ENCODE assay signal across 26 cellular contexts in the genomic region with DNA sequence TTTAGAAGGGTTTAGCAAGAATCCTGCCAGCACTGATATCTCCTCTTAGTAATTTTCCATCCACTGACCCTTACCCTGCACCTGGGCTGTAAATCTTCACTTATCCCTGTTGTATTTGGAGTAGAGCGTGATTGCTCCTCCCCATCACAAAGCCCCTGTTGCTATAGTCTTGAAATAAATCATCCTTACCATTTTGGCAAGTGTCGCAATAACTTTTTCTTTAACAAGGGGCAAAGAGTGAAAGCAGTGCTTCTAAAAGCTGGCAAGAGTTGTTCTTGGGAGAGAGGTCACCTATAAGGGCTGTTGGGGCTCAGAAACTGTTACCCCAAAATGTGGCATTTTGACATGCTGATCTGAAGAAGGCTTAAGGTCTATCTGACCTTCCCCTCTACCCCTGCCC. TPM values are rescaled to one million over a fixed set of nuclear protein-coding genes. Genes with fewer than 3 reads are reported as not detected.
A peak's percentile ranks its signal among the peaks of the same experiment; 100 is the strongest.
DNase-seq lines count a peak whose midpoint lies in the region; ATAC-seq, FAIRE-seq and TF ChIP-seq lines count a peak whose summit lies in the region.
"Had no signal": no experiment of that assay in that cellular context is flagged by ENCODE, and none has a peak within 500 bp of the region (broad histone marks: within the 10 kb centered on the region; RNA-seq: fewer than 3 reads in every experiment).

No MANE protein-coding gene starts in this region.

- POLR2A ChIA-PET in HEK293 (lab: Yijun Ruan, JAX) (no interaction called here), K562 (lab: Yijun Ruan, JAX) (no interaction called here)

- H3K4me3 ChIP-seq in GM23338 (no peak overlapping the region), HEK293 (ENCODE audit: low read depth, low read length) (no peak overlapping the region), K562 (no peak overlapping the region), hepatocyte (no peak overlapping the region)
- H3K4me3 ChIP-seq: GM12878 had no signal

- no peaks in the 10 kb centered on the region; the same call in 2 of the 3 replicates for H3K36me3 Mint-ChIP-seq in GM23338 (ENCODE audit: low read depth)
- H3K36me3 Mint-ChIP-seq: CD4-positive, CD25-positive, alpha-beta regulatory T cell; CD8-positive, alpha-beta memory T cell had no signal

- CTCF ChIA-PET in HEK293 (lab: Yijun Ruan, JAX) (interaction anchor here (2.0 kb wide), 1 partner anchor 10 kb away, joined by 11 read pairs; no protein-coding TSS in a partner anchor), K562 (lab: Yijun Ruan, JAX; ENCODE audit: low intra/inter-chr PET ratio) (no interaction called here)

- in situ Hi-C loops in K562 (cut with MboI) = no loop called here

- no peak overlapping the region for H3K27ac Mint-ChIP-seq in GM23338
- H3K27ac Mint-ChIP-seq: CD4-positive, CD25-positive, alpha-beta regulatory T cell; CD8-positive, alpha-beta memory T cell had no signal

- H3K4me2 ChIP-seq in GM23338 (no peak overlapping the region), K562 (ENCODE audit: insufficient read depth, low read length) (no peak overlapping the region), hepatocyte (no peak overlapping the region)
- H3K4me2 ChIP-seq: KMS-11 had no signal

- H3K36me3 ChIP-seq in GM23338 (ENCODE audit: insufficient read depth) (no peaks in the 10 kb centered on the region), HEK293 (ENCODE audit: control insufficient read depth in 2 of 2, insufficient read depth in 1 of 2, low read length in 2 of 2) (no peaks in the 10 kb centered on the region), K562 (ENCODE audit: control insufficient read depth, insufficient read depth, low read length) (no peaks in the 10 kb centered on the region), hepatocyte (replicated peaks; ENCODE audit: insufficient read depth, low read depth) (no peaks in the 10 kb centered on the region)
- H3K36me3 ChIP-seq: BE2C had no signal

- no peak overlapping the region for H3K9ac ChIP-seq in K562 (ENCODE audit: insufficient read depth in 1 of 2, low read depth in 2 of 2, low read length in 2 of 2)
- H3K9ac ChIP-seq: KMS-11 had no signal

- no peak overlapping the region for H3K4me3 Mint-ChIP-seq in GM23338
- H3K4me3 Mint-ChIP-seq: CD4-positive, CD25-positive, alpha-beta regulatory T cell; CD8-positive, alpha-beta memory T cell had no signal

- H3F3A ChIP-seq in GM23338 (replicated peaks; ENCODE audit: low read depth) = peaks cover 6% of the 10 kb centered on the region; the same call in 1 of the 2 replicates

- no peak for DNase-seq in GM23338 (ENCODE audit: low spot score)
- DNase-seq in K562 (ENCODE audit: extremely low read depth in 1 of 4, low spot score in 3 of 4) = no peak
- no peak for DNase-seq in hepatocyte (ENCODE audit: low spot score)
- DNase-seq in MV-4-11 (lab: John Stamatoyannopoulos, UW) = no peak
- no peak for DNase-seq in RKO (ENCODE audit: low spot score)
- DNase-seq: ACHN; BE2C; C1 segment of cervical spinal cord; CD4-positive, CD25-positive, alpha-beta regulatory T cell; CD8-positive, alpha-beta memory T cell; COR-L47; DMS 273 treated with DMSO at 0.1 percent for 48 hours; DMS53; DND-41; EL; HCEC 1CT had no signal

- peaks cover 30% of the 10 kb centered on the region for H3K27me3 Mint-ChIP-seq in GM23338 (ENCODE audit: insufficient read depth, low read depth, poor library complexity)

- TF ChIP-seq RAD21 in K562 (CRISPR knock-in tag; conservative IDR thresholded peaks at IDR 0.05 in 1 of 2, IDR thresholded peaks at IDR 0.05 in 1 of 2) = no peak

- no peak overlapping the region for H3K27ac ChIP-seq in GM23338 (ENCODE audit: low read depth)
- H3K27ac ChIP-seq in HEK293 (ENCODE audit: extremely low read depth, low read depth, low read length) = no peak overlapping the region
- H3K27ac ChIP-seq in K562 (ENCODE audit: extremely low read depth, low read depth, low read length) = no peak overlapping the region
- H3K27ac ChIP-seq in hepatocyte = peak overlapping the region; percentile 13
- H3K27ac ChIP-seq: HL-60, KMS-11 had no signal

- H3K79me2 ChIP-seq in GM23338 (replicated peaks; ENCODE audit: insufficient read depth) (no peaks in the 10 kb centered on the region), K562 (ENCODE audit: control insufficient read depth, insufficient read depth, low read length) (no peaks in the 10 kb centered on the region), hepatocyte (no peaks in the 10 kb centered on the region)

- H2AFZ ChIP-seq in GM23338 = peak overlapping the region; percentile 63
- no peak overlapping the region for H2AFZ ChIP-seq in K562 (ENCODE audit: low read depth, low read length)
- H2AFZ ChIP-seq in hepatocyte = no peak overlapping the region

- FAIRE-seq in K562 (lab: Jason Lieb, UNC) = no peak
- FAIRE-seq: A204.1, GM12878, GM19239, H54 had no signal

- 5% methylated on average over 2 of the region's 2 CpGs for WGBS in K562 (ENCODE audit: insufficient coverage, low coverage, missing lambda C conversion rate)
- WGBS in hepatocyte (ENCODE audit: low lambda C conversion rate, missing lambda C conversion rate) = 56% methylated on average over 2 of the region's 2 CpGs

- H4K20me1 ChIP-seq in GM23338 (replicated peaks; ENCODE audit: insufficient read depth) (no peaks in the 10 kb centered on the region), K562 (replicated peaks; ENCODE audit: control insufficient read depth, insufficient read depth, low read length) (no peaks in the 10 kb centered on the region), hepatocyte (ENCODE audit: insufficient read depth, poor library complexity, severe bottlenecking) (no peaks in the 10 kb centered on the region)

- H3K27me3 ChIP-seq in GM23338 (ENCODE audit: insufficient read depth) = peaks cover 30% of the 10 kb centered on the region
- peaks cover 11 to 36% of the 10 kb centered on the region in 2 experiments for H3K27me3 ChIP-seq in K562 (ENCODE audit: control insufficient read depth in 2 of 2, insufficient read depth in 2 of 2, low read length in 2 of 2)
- H3K27me3 ChIP-seq in hepatocyte = peaks cover 27% of the 10 kb centered on the region

- no peak for TF ChIP-seq EP300 in K562 (IDR thresholded peaks at IDR 0.05; ENCODE audit: low read length)

- H3K4me1 Mint-ChIP-seq in GM23338 = peaks cover 27% of the 10 kb centered on the region
- H3K4me1 Mint-ChIP-seq: CD4-positive, CD25-positive, alpha-beta regulatory T cell; CD8-positive, alpha-beta memory T cell had no signal

- ATAC-seq in GM23338 (no peak), K562 (no peak), GM18867 (IDR thresholded peaks at IDR 0.05; ENCODE audit: unreplicated experiment) (no peak)
- ATAC-seq: GM12878 had no signal

- H3K4me1 ChIP-seq in GM23338 (ENCODE audit: insufficient read depth) (peaks cover 29% of the 10 kb centered on the region), HEK293 (ENCODE audit: control insufficient read depth, insufficient read depth, low read length) (no peaks in the 10 kb centered on the region; the same call in 1 of the 2 replicates), K562 (replicated peaks in 1 of 2; ENCODE audit: control insufficient read depth in 2 of 2, insufficient read depth in 2 of 2, low read length in 2 of 2) (peaks cover 0 to 7% of the 10 kb centered on the region in 2 experiments; a peak in 1 of 5 replicates), hepatocyte (ENCODE audit: insufficient read depth) (no peaks in the 10 kb centered on the region)
- H3K4me1 ChIP-seq: BE2C had no signal

- H3K9me1 ChIP-seq in K562 (ENCODE audit: control insufficient read depth, insufficient read depth, low read length) = no peaks in the 10 kb centered on the region

- intact Hi-C loops in K562 (cut with micrococcal nuclease) = no loop called here

- H3K9me2 ChIP-seq in GM23338 (ENCODE audit: insufficient read depth) (no peaks in the 10 kb centered on the region), hepatocyte (replicated peaks; ENCODE audit: insufficient read depth) (no peaks in the 10 kb centered on the region)

- peaks cover under 1% of the 10 kb centered on the region; the same call in 1 of the 3 replicates for H3K9me3 Mint-ChIP-seq in GM23338

- TF ChIP-seq POLR2A in K562 (conservative IDR thresholded peaks at IDR 0.05) = no peak

- TF ChIP-seq CTCF in GM23338 (conservative IDR thresholded peaks at IDR 0.05; ENCODE audit: low read depth in 2 of 2) = no peak
- no peak for TF ChIP-seq CTCF in HEK293 (tag by site-specific recombination; IDR thresholded peaks at IDR 0.05)
- no peak for TF ChIP-seq CTCF in K562 (IDR thresholded peaks at IDR 0.05 in 2 of 3, conservative IDR thresholded peaks at IDR 0.05 in 1 of 3; ENCODE audit: insufficient read depth in 2 of 3, low read depth in 1 of 3, low read length in 3 of 3)
- no peak for TF ChIP-seq CTCF in hepatocyte (IDR thresholded peaks at IDR 0.05; ENCODE audit: poor library complexity)

- no peaks in the 10 kb centered on the region for H3K9me3 ChIP-seq in HEK293 (ENCODE audit: control insufficient read depth, insufficient read depth, low read depth, low read length)
- no peaks in the 10 kb centered on the region; the same call in 1 of the 2 replicates for H3K9me3 ChIP-seq in K562 (replicated peaks; ENCODE audit: control insufficient read depth, insufficient read depth, low read depth, low read length)
- peaks cover 10% of the 10 kb centered on the region for H3K9me3 ChIP-seq in hepatocyte (ENCODE audit: low read depth)
- H3K9me3 ChIP-seq: BE2C had no signal

- BruUV-seq in K562 (replicated peaks; lab: Mats Ljungman, UMichigan) = no TSS peak

RNA-seq across cellular contexts. Expression of gene SCTR, which starts 3.8 kb away (rescaled TPM):
- total RNA-seq in GM23338 (2014; rRNA removed; shearing (Covaris generic)) = not detected in 2 replicates
- polyA plus RNA-seq in GM23338 (2016; fragmentation: Nextera tagmentation; extraction: Ambion mirVana) (not detected in 2 replicates), K562 (2011; rRNA removed) (not detected in 2 replicates), K562 (2014; fragmentation: Illumina TruSeq; extraction: Trizol) (not detected in 2 replicates), K562 (2014; fragmentation: Nextera tagmentation; extraction: Ambion mirVana) (not detected), K562 (2014; rRNA removed) (not detected in 2 replicates), hepatocyte (4.3 and 4.9 TPM in 2 replicates)
- not detected in 2 replicates for total RNA-seq in K562 (2011; cell fraction: chromatin; rRNA removed; ENCODE audit: low replicate concordance)
- not detected in 2 replicates for total RNA-seq in K562 (2011; cell fraction: nucleolus; rRNA removed)
- total RNA-seq in K562 (2011; cell fraction: nucleoplasm; rRNA removed) = not detected in 2 replicates
- total RNA-seq in K562 (2014; rRNA removed) (not detected in 2 replicates), K562 (2014; rRNA removed; fragmentation: Illumina TruSeq; extraction: Trizol) (not detected in 2 replicates), K562 (2015; rRNA removed; fragmentation: Illumina TruSeq; extraction: Trizol) (not detected in 2 replicates), K562 (2021) (not detected in 2 replicates), hepatocyte (1.7 and 2.4 TPM in 2 replicates)
- not detected in 2 replicates for polyA plus RNA-seq in K562 (2011; cell fraction: cytosol; rRNA removed)
- not detected in 2 replicates for polyA plus RNA-seq in K562 (2011; cell fraction: nucleus; rRNA removed)
- 0.22 TPM in 1 of 2 replicates, not detected in the other for polyA plus RNA-seq in K562 (2012)
- not detected in 2 replicates for polyA minus RNA-seq in K562 (2011; rRNA and poly(A)+ RNA removed)
- not detected in 2 replicates for polyA minus RNA-seq in K562 (2011; cell fraction: cytosol; rRNA and poly(A)+ RNA removed)
- polyA minus RNA-seq in K562 (2011; cell fraction: nucleus; rRNA and poly(A)+ RNA removed) = not detected in 2 replicates
- total RNA-seq: CD4-positive, CD25-positive, alpha-beta regulatory T cell; CD8-positive, alpha-beta memory T cell; G401; GM12878; HT1080 had no signal
- polyA plus RNA-seq: CD4-positive, CD25-positive, alpha-beta regulatory T cell; CD8-positive, alpha-beta memory T cell had no signal

RNA-seq across cellular contexts. Expression of gene CFAP221, which starts 16.2 kb away (rescaled TPM):
- 0.23 and 0.42 TPM in 2 replicates for total RNA-seq in GM23338 (2014; rRNA removed; shearing (Covaris generic))
- 0.65 and 0.96 TPM in 2 replicates for polyA plus RNA-seq in GM23338 (2016; fragmentation: Nextera tagmentation; extraction: Ambion mirVana)
- 0.90 TPM in 1 of 2 replicates, not detected in the other for total RNA-seq in K562 (2011; cell fraction: chromatin; rRNA removed; ENCODE audit: low replicate concordance)
- total RNA-seq in K562 (2011; cell fraction: nucleolus; rRNA removed) = 0.53 TPM in 1 of 2 replicates, not detected in the other
- 0.44 TPM in 1 of 2 replicates, not detected in the other for total RNA-seq in K562 (2011; cell fraction: nucleoplasm; rRNA removed)
- total RNA-seq in K562 (2014; rRNA removed) = 0.09 and 1.2 TPM in 2 replicates
- 0.48 and 0.84 TPM in 2 replicates for total RNA-seq in K562 (2014; rRNA removed; fragmentation: Illumina TruSeq; extraction: Trizol)
- total RNA-seq in K562 (2015; rRNA removed; fragmentation: Illumina TruSeq; extraction: Trizol) = 0.65 and 0.98 TPM in 2 replicates
- 0.35 and 0.51 TPM in 2 replicates for total RNA-seq in K562 (2021)
- 0.35 and 0.41 TPM in 2 replicates for polyA plus RNA-seq in K562 (2011; rRNA removed)
- polyA plus RNA-seq in K562 (2011; cell fraction: cytosol; rRNA removed) = 0.03 and 0.06 TPM in 2 replicates
- 0.46 and 0.53 TPM in 2 replicates for polyA plus RNA-seq in K562 (2011; cell fraction: nucleus; rRNA removed)
- polyA plus RNA-seq in K562 (2012) = 0.71 and 1.5 TPM in 2 replicates
- 0.64 and 1.4 TPM in 2 replicates for polyA plus RNA-seq in K562 (2014; fragmentation: Illumina TruSeq; extraction: Trizol)
- under 1 TPM; 0.69 to 0.70 TPM for polyA plus RNA-seq in K562 (2014; fragmentation: Nextera tagmentation; extraction: Ambion mirVana)
- 0.16 and 0.62 TPM in 2 replicates for polyA plus RNA-seq in K562 (2014; rRNA removed)
- polyA minus RNA-seq in K562 (2011; rRNA and poly(A)+ RNA removed) = not detected in 2 replicates
- polyA minus RNA-seq in K562 (2011; cell fraction: cytosol; rRNA and poly(A)+ RNA removed) = not detected in 2 replicates
- 0.44 and 1.1 TPM in 2 replicates for polyA minus RNA-seq in K562 (2011; cell fraction: nucleus; rRNA and poly(A)+ RNA removed)
- 3.4 and 8.1 TPM in 2 replicates for total RNA-seq in hepatocyte
- polyA plus RNA-seq in hepatocyte = 3.3 and 3.5 TPM in 2 replicates
- total RNA-seq: CD4-positive, CD25-positive, alpha-beta regulatory T cell; CD8-positive, alpha-beta memory T cell; GM12878; HT1080 had no signal
- polyA plus RNA-seq: CD4-positive, CD25-positive, alpha-beta regulatory T cell; CD8-positive, alpha-beta memory T cell; GM12878 had no signal
